In the genomic region with DNA sequence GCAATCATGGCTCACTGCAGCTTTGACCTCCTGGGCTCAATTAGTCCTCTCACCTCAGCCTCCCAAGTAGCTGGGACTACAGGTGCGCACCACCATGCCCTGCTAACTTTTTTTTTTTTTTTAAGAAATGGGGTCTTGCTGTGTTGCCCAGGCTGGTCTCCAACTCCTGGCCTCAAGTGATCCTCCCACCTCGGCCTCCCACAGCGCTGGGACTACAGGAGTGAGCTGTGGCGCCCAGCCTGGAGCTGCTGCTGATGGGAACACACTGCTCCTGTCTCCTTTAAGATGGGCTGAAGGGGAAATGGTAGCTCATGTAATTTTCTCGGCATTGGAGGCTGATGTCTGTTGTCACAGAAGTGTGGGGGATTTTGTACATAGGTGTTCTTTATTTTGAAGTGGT, we compare ENCODE assay signal across 20 cellular contexts.
"Had no signal": no experiment of that assay in that cellular context is flagged by ENCODE, and none has a peak within 500 bp of the region (broad histone marks: within the 10 kb centered on the region; RNA-seq: fewer than 3 reads in every experiment).

No MANE protein-coding gene starts in this region.

- H3K4me3 Mint-ChIP-seq: mesothelial cell of epicardium had no signal

- H3K27ac Mint-ChIP-seq: mesothelial cell of epicardium had no signal

- H3K4me1 Mint-ChIP-seq: mesothelial cell of epicardium had no signal

- DNase-seq: dermis blood vessel endothelial cell; dorsolateral prefrontal cortex; effector CD4-positive, alpha-beta T cell; effector memory CD4-positive, alpha-beta T cell; erythroblast; esophagus squamous epithelium; foreskin fibroblast; foreskin melanocyte; gastrocnemius medialis; glutamatergic neuron; heart right ventricle; hippocampal formation; left cardiac atrium; left lung; left ventricle myocardium superior; lower lobe of right lung; mesenchymal stem cell; mucosa of descending colon had no signal

- ATAC-seq: esophagus mucosa, gastrocnemius medialis, heart right ventricle, left cardiac atrium, left lung, left ventricle myocardium superior, lower lobe of right lung, mucosa of descending colon had no signal
